ENCODE assay signal across 14 cellular contexts in the genomic region with DNA sequence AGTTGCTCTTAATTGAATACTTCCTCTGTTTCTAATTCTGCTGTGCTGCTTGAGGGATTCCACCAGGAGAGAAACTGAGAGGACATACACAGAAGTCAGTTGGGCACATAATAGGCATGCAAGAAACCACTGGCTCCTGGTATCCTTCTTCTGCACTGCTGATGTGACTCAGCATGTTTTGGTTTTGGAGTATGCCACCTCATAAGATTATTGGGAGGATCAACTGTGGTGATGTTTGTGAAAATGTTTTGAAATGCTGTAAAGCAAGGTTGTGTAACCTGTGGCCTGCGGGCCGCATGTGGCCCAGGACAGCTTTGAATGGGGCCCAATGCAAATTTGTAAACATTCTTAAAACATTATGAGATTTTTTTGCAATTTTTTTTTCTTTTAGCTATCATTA.
A peak's percentile ranks its signal among the peaks of the same experiment; 100 is the strongest.
DNase-seq lines count a peak whose midpoint lies in the region; ATAC-seq and TF ChIP-seq lines count a peak whose summit lies in the region.
"Had no signal": no experiment of that assay in that cellular context is flagged by ENCODE, and none has a peak within 500 bp of the region (broad histone marks: within the 10 kb centered on the region; RNA-seq: fewer than 3 reads in every experiment).

No MANE protein-coding gene starts in this region.

- H3K27ac ChIP-seq in PC-3 (ENCODE audit: low read length) (0 out of 2 replicates have a peak overlapping the region, but pooled peaks have one; percentile 7), upper lobe of left lung (no peak overlapping the region)
- H3K27ac ChIP-seq: 22Rv1 had no signal

- no peaks in the 10 kb centered on the region for H3K27me3 ChIP-seq in PC-3 (ENCODE audit: low read length)
- no peaks in the 10 kb centered on the region for H3K27me3 ChIP-seq in upper lobe of left lung

- H2AFZ ChIP-seq in PC-3 (ENCODE audit: low read length): no peak overlapping the region

- peak; percentile 2 for DNase-seq in DMS53 (lab: John Stamatoyannopoulos, UW)
- no peak for DNase-seq in DMS53 treated with DMSO at 0.1 percent for 48 hours (lab: John Stamatoyannopoulos, UW; ENCODE audit: unreplicated experiment)
- peak; percentile 33 for DNase-seq in PC-3
- no peak for DNase-seq in stimulated activated effector memory CD8-positive, alpha-beta T cell treated with anti-CD3 and anti-CD28 coated beads, Interleukin-12 subunit alpha, Interleukin-12 subunit beta, amount 100 ng/mL, for 72 hours (ENCODE audit: low spot score in 2 of 2)
- no peak for DNase-seq in upper lobe of left lung
- no peak for DNase-seq in central memory CD4-positive, alpha-beta T cell
- no peak for DNase-seq in GM19238 (ENCODE audit: insufficient read length, low spot score)
- DNase-seq: activated CD8-positive, alpha-beta memory T cell treated with anti-CD3 and anti-CD28 coated beads for 24 hours; H7; NCI-H524 treated with DMSO at 0.1 percent for 48 hours; stimulated activated CD8-positive, alpha-beta memory T cell treated with anti-CD3 and anti-CD28 coated beads, Interleukin-4, amount 100 ng/mL, for 48 hours had no signal

- POLR2A ChIA-PET in PC-3 (lab: Charles Lee; ENCODE audit: unreplicated experiment): no interaction called here

- TF ChIP-seq EP300 in upper lobe of left lung (IDR thresholded peaks at IDR 0.05): no peak

- no peaks in the 10 kb centered on the region for H4K20me1 ChIP-seq in PC-3 (ENCODE audit: low read length)

- no peaks in the 10 kb centered on the region for H3K9me3 Mint-ChIP-seq in stimulated activated effector memory CD8-positive, alpha-beta T cell treated with anti-CD3 and anti-CD28 coated beads, Interleukin-12 subunit alpha, Interleukin-12 subunit beta, amount 100 ng/mL, for 72 hours

- no peaks in the 10 kb centered on the region for H3K9me3 ChIP-seq in PC-3 (ENCODE audit: low read length)
- H3K9me3 ChIP-seq in upper lobe of left lung: no peaks in the 10 kb centered on the region

- WGBS in upper lobe of left lung, 2 donors: 72 to 81% methylated on average over 2 of the region's 2 CpGs

- no peak overlapping the region for H3K9ac ChIP-seq in PC-3 (ENCODE audit: low read length)

- H3K4me3 Mint-ChIP-seq in stimulated activated effector memory CD8-positive, alpha-beta T cell treated with anti-CD3 and anti-CD28 coated beads, Interleukin-12 subunit alpha, Interleukin-12 subunit beta, amount 100 ng/mL, for 72 hours: no peak overlapping the region
- H3K4me3 Mint-ChIP-seq: activated naive CD8-positive, alpha-beta T cell had no signal

- no peaks in the 10 kb centered on the region for H3K36me3 Mint-ChIP-seq in stimulated activated effector memory CD8-positive, alpha-beta T cell treated with anti-CD3 and anti-CD28 coated beads, Interleukin-12 subunit alpha, Interleukin-12 subunit beta, amount 100 ng/mL, for 72 hours
- H3K36me3 Mint-ChIP-seq: activated naive CD8-positive, alpha-beta T cell had no signal

- no peak for TF ChIP-seq POLR2A in upper lobe of left lung (IDR thresholded peaks at IDR 0.05)

- H3K27ac Mint-ChIP-seq in stimulated activated effector memory CD8-positive, alpha-beta T cell treated with anti-CD3 and anti-CD28 coated beads, Interleukin-12 subunit alpha, Interleukin-12 subunit beta, amount 100 ng/mL, for 72 hours: no peak overlapping the region
- H3K27ac Mint-ChIP-seq: activated naive CD8-positive, alpha-beta T cell had no signal

- no peaks in the 10 kb centered on the region for H3K79me2 ChIP-seq in PC-3 (ENCODE audit: low read length)

- H3K36me3 ChIP-seq in PC-3 (ENCODE audit: low read depth, low read length) (no peaks in the 10 kb centered on the region), upper lobe of left lung (no peaks in the 10 kb centered on the region)

- CTCF ChIA-PET in PC-3 (lab: Charles Lee): no interaction called here

- H3K4me3 ChIP-seq in PC-3 (ENCODE audit: low read length) (no peak overlapping the region), upper lobe of left lung (no peak overlapping the region)

- no peaks in the 10 kb centered on the region for H3K4me1 Mint-ChIP-seq in stimulated activated effector memory CD8-positive, alpha-beta T cell treated with anti-CD3 and anti-CD28 coated beads, Interleukin-12 subunit alpha, Interleukin-12 subunit beta, amount 100 ng/mL, for 72 hours

- TF ChIP-seq CTCF in PC-3 (conservative IDR thresholded peaks at IDR 0.05; ENCODE audit: low read depth, low read length) (no peak), upper lobe of left lung (IDR thresholded peaks at IDR 0.05) (no peak)

- ATAC-seq in PC-3 (no peak), esophagus mucosa (peak; percentile 87), upper lobe of left lung (ENCODE audit: low FRiP score in 2 of 2) (no peak)
- ATAC-seq in stimulated activated effector memory CD8-positive, alpha-beta T cell treated with anti-CD3 and anti-CD28 coated beads, Interleukin-12 subunit alpha, Interleukin-12 subunit beta, amount 100 ng/mL, for 72 hours: peak; percentile 24

- H3F3A ChIP-seq in PC-3 (ENCODE audit: low read length, unreplicated experiment): no peaks in the 10 kb centered on the region

- H3K4me1 ChIP-seq in PC-3 (ENCODE audit: insufficient read depth, low read length): peaks cover 6% of the 10 kb centered on the region
- no peaks in the 10 kb centered on the region for H3K4me1 ChIP-seq in upper lobe of left lung

- intact Hi-C loops in PC-3 (cut with micrococcal nuclease): no loop called here

- no peaks in the 10 kb centered on the region for H3K9me2 ChIP-seq in PC-3 (replicated peaks; ENCODE audit: low read length)

- no peak overlapping the region for H3K4me2 ChIP-seq in PC-3 (ENCODE audit: low read length)

- no TSS peak for BruUV-seq in PC-3 (replicated peaks; lab: Mats Ljungman, UMichigan)

Comparison
In these comparisons a context has a peak if more than half of its experiments do, and no peak if none do; other contexts are left out.
1. DNase-seq: peak in DMS53 (single experiment) and PC-3 (single experiment); none in DMS53 treated with DMSO at 0.1 percent for 48 hours (single experiment), stimulated activated effector memory CD8-positive, alpha-beta T cell treated with anti-CD3 and anti-CD28 coated beads, Interleukin-12 subunit alpha, Interleukin-12 subunit beta, amount 100 ng/mL, for 72 hours (0 of 2), upper lobe of left lung (0 of 2), central memory CD4-positive, alpha-beta T cell (single experiment) and GM19238 (single experiment).
2. ATAC-seq: peak in esophagus mucosa (single experiment) and stimulated activated effector memory CD8-positive, alpha-beta T cell treated with anti-CD3 and anti-CD28 coated beads, Interleukin-12 subunit alpha, Interleukin-12 subunit beta, amount 100 ng/mL, for 72 hours (single experiment); none in PC-3 (single experiment) and upper lobe of left lung (0 of 2).